ENCODE assay signal across 8 cellular contexts in genomic region chr7:151519765-151520418, GRCh38. TPM values are rescaled to one million over a fixed set of nuclear protein-coding genes. Genes with fewer than 3 reads are reported as not detected.
DNase-seq lines count a peak whose midpoint lies in the region; ATAC-seq, FAIRE-seq and TF ChIP-seq lines count a peak whose summit lies in the region.

A gene with protein sequence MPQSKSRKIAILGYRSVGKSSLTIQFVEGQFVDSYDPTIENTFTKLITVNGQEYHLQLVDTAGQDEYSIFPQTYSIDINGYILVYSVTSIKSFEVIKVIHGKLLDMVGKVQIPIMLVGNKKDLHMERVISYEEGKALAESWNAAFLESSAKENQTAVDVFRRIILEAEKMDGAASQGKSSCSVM (minus strand): TSS chr7:151519895. CDS start chr7:151519511, 384 bp downstream.

- WGBS in psoas muscle, 3 donors, result 0 to 1% (median 1%) methylated on average over 52 to 57 of the region's 66 CpGs

- no peaks in the 10 kb centered on the region for H3K9me3 ChIP-seq in T-helper 17 cell (ENCODE audit: control insufficient read depth, low read length, poor library complexity, severe bottlenecking)
- no peaks in the 10 kb centered on the region for H3K9me3 ChIP-seq in right atrium auricular region
- no peaks in the 10 kb centered on the region for H3K9me3 ChIP-seq in psoas muscle

- peak within 1 kb of the TSS; percentile 89 for H3K27ac ChIP-seq in angular gyrus (ENCODE audit: low read depth, low read length)
- H3K27ac ChIP-seq in right atrium auricular region, result peak within 1 kb of the TSS; percentile 98 to 99
- peak within 1 kb of the TSS; percentile 99 for H3K27ac ChIP-seq in psoas muscle

- no peaks in the 10 kb centered on the region for H3K36me3 Mint-ChIP-seq in T-helper 17 cell (ENCODE audit: low read depth)

- peaks cover 0 to 40% of the 10 kb centered on the region in 2 donors for H3K4me1 ChIP-seq in right atrium auricular region
- peaks cover 20% of the 10 kb centered on the region for H3K4me1 ChIP-seq in psoas muscle

- H3K27ac Mint-ChIP-seq in T-helper 17 cell, result peak within 1 kb of the TSS; percentile 95

- no peaks in the 10 kb centered on the region for H3K27me3 Mint-ChIP-seq in T-helper 17 cell

- in situ Hi-C loops in GM13977 (cut with MboI; ENCODE audit: low pct_unique_long_range_greater_than_20kb, low sequenced_read_pairs, unreplicated experiment), result no loop called here

- H3K27me3 ChIP-seq in right atrium auricular region, result no peaks in the 10 kb centered on the region
- H3K27me3 ChIP-seq in psoas muscle (ENCODE audit: insufficient read depth in 3 of 3, low read length in 2 of 3), result no peaks in the 10 kb centered on the region

- peak within 1 kb of the TSS; percentile 82 to 98 for H3K4me3 ChIP-seq in right atrium auricular region
- H3K4me3 ChIP-seq in psoas muscle, result peak within 1 kb of the TSS; percentile 85

- intact Hi-C loops in psoas muscle (cut with DNase I), result loop anchor here in 1 of 2 donors (5.0 to 10.0 kb wide), 2 partner anchors 77 to 155 kb away; no protein-coding TSS in a partner anchor

- DNase-seq in GM13977 (ENCODE audit: low spot score) (peak; percentile 97), NCI-H1694 treated with DMSO at 0.1 percent for 48 hours (lab: John Stamatoyannopoulos, UW) (peak; percentile 97), T-helper 17 cell (peak; percentile 92 to 98 (median 97)), right atrium auricular region (ENCODE audit: low spot score) (peak; percentile 99), psoas muscle (peak; percentile 99), urothelium cell line (ENCODE audit: low spot score) (peak; percentile 76)

- H3K4me1 Mint-ChIP-seq in T-helper 17 cell, result peaks cover 37% of the 10 kb centered on the region

- no peak for FAIRE-seq in urothelium cell line (lab: Jason Lieb, UNC)

- no peak for TF ChIP-seq CTCF in GM13977 (IDR thresholded peaks at IDR 0.05; ENCODE audit: extremely low read depth, insufficient read depth, missing control alignments)
- TF ChIP-seq CTCF in right atrium auricular region (IDR thresholded peaks at IDR 0.05), result no peak
- no peak for TF ChIP-seq CTCF in psoas muscle (IDR thresholded peaks at IDR 0.05)

- ATAC-seq in HG02885 (IDR thresholded peaks at IDR 0.05; ENCODE audit: poor library complexity, unreplicated experiment) (peak; percentile 77), T-helper 17 cell (peak; percentile 87), psoas muscle (peak; percentile 90 to 93 (median 91))

- peak within 1 kb of the TSS; percentile 97 for H3K4me3 Mint-ChIP-seq in T-helper 17 cell

- no peaks in the 10 kb centered on the region for H3K36me3 ChIP-seq in right atrium auricular region
- no peaks in the 10 kb centered on the region for H3K36me3 ChIP-seq in psoas muscle (ENCODE audit: insufficient read depth in 1 of 2, low read depth in 1 of 2)

RNA-seq across cellular contexts. Expression of the gene that starts here (rescaled TPM):
- 10 to 100 TPM; 62.5 to 71.1 TPM for total RNA-seq in T-helper 17 cell
- total RNA-seq in right atrium auricular region, result 100 to 1,000 TPM in 1 of 2 donors, 10 to 100 TPM in 1; 77.9 to 128 TPM
- total RNA-seq in psoas muscle, result 100 to 1,000 TPM in 3 of 4 donors, 10 to 100 TPM in 1; 98.0 to 191 (median 142) TPM
- 100 to 1,000 TPM; 167 to 248 (median 176) TPM for polyA plus RNA-seq in psoas muscle

Comparison
In these comparisons a context has a peak if more than half of its experiments do, and no peak if none do; other contexts are left out.
1. Peak in every context shown above with its lines: DNase-seq, ATAC-seq, H3K4me3 ChIP-seq and H3K27ac ChIP-seq.